9 cellular contexts compared by ENCODE assay signal in genomic region chr20:49846206-49846807, GRCh38. TPM values are rescaled to one million over a fixed set of nuclear protein-coding genes. Genes with fewer than 3 reads are reported as not detected.
DNase-seq lines count a peak whose midpoint lies in the region; ATAC-seq and TF ChIP-seq lines count a peak whose summit lies in the region.
"Had no signal": no experiment of that assay in that cellular context is flagged by ENCODE, and none has a peak within 500 bp of the region (broad histone marks: within the 10 kb centered on the region; RNA-seq: fewer than 3 reads in every experiment).

No MANE protein-coding gene starts in this region.

- ATAC-seq in PC-3 (peak; percentile 93), heart right ventricle (peak in 6 of 8 donors; percentile 63 to 73 (median 67)), sciatic nerve (peak; percentile 78), GM21528 (IDR thresholded peaks at IDR 0.05; ENCODE audit: low FRiP score, unreplicated experiment) (no peak), HG03039 (IDR thresholded peaks at IDR 0.05; ENCODE audit: unreplicated experiment) (no peak)

- no peak overlapping the region for H3K4me2 ChIP-seq in PC-3 (ENCODE audit: low read length)

- H3K4me1 Mint-ChIP-seq in activated naive CD4-positive, alpha-beta T cell treated with anti-CD3 and anti-CD28 coated beads for 36 hours (ENCODE audit: low read depth), result peaks cover 3% of the 10 kb centered on the region

- DNase-seq in DMS114 treated with DMSO at 0.1 percent for 48 hours (lab: John Stamatoyannopoulos, UW; ENCODE audit: unreplicated experiment), result peak; percentile 75
- peak; percentile 69 for DNase-seq in HuH-7 (ENCODE audit: low spot score)
- peak; percentile 85 for DNase-seq in PC-3
- peak; percentile 72 for DNase-seq in activated naive CD4-positive, alpha-beta T cell treated with anti-CD3 and anti-CD28 coated beads for 36 hours
- peak in 1 of 2 donors; percentile 51 for DNase-seq in heart right ventricle
- no peak for DNase-seq in sciatic nerve (ENCODE audit: low spot score)

- TF ChIP-seq CTCF in PC-3 (conservative IDR thresholded peaks at IDR 0.05; ENCODE audit: low read depth, low read length) (peak; percentile 85), heart right ventricle (IDR thresholded peaks at IDR 0.05) (peak; percentile 32 to 75 (median 65))

- H3K79me2 ChIP-seq in PC-3 (ENCODE audit: low read length), result no peaks in the 10 kb centered on the region

- no peaks in the 10 kb centered on the region for H4K20me1 ChIP-seq in PC-3 (ENCODE audit: low read length)

- no peaks in the 10 kb centered on the region for H3K9me2 ChIP-seq in PC-3 (replicated peaks; ENCODE audit: low read length)

- H3K27ac Mint-ChIP-seq in activated naive CD4-positive, alpha-beta T cell treated with anti-CD3 and anti-CD28 coated beads for 36 hours, result no peak overlapping the region
- H3K27ac Mint-ChIP-seq: activated naive CD4-positive, alpha-beta T cell treated with anti-CD3 and anti-CD28 coated beads, Interleukin-2, amount 50 U/mL, for 24 hours had no signal

- H3K36me3 ChIP-seq in PC-3 (ENCODE audit: low read depth, low read length), result no peaks in the 10 kb centered on the region
- H3K36me3 ChIP-seq in heart right ventricle, result peaks cover 0 to 67% (median 17%) of the 10 kb centered on the region in 9 donors

- POLR2A ChIA-PET in PC-3 (lab: Charles Lee; ENCODE audit: unreplicated experiment), result interaction anchor here (0.7 kb wide), 1 partner anchor 70 kb away, joined by 3 read pairs; no protein-coding TSS in a partner anchor

- H3K9me3 ChIP-seq in PC-3 (ENCODE audit: low read length) (no peaks in the 10 kb centered on the region), heart right ventricle (peaks cover 0 to 8% (median 0%) of the 10 kb centered on the region in 11 donors)

- CTCF ChIA-PET in PC-3 (lab: Charles Lee), result interaction anchor here (0.5 to 2.9 kb wide), 9 partner anchors 14 to 338 kb away, joined by 3 to 16 read pairs (median 4); no protein-coding TSS in a partner anchor
- CTCF ChIA-PET in activated naive CD4-positive, alpha-beta T cell treated with anti-CD3 and anti-CD28 coated beads for 36 hours (lab: Charles Lee), result interaction anchor here (0.6 to 8.5 kb wide), 29 partner anchors 8 to 307 kb away, joined by 3 to 126 read pairs (median 3); no protein-coding TSS in a partner anchor

- H3K9me3 Mint-ChIP-seq in activated naive CD4-positive, alpha-beta T cell treated with anti-CD3 and anti-CD28 coated beads for 36 hours, result no peaks in the 10 kb centered on the region
- H3K9me3 Mint-ChIP-seq: activated naive CD4-positive, alpha-beta T cell treated with anti-CD3 and anti-CD28 coated beads, Interleukin-2, amount 50 U/mL, for 24 hours had no signal

- intact Hi-C loops in PC-3 (cut with micrococcal nuclease) (loop anchor here (1.0 to 5.0 kb wide), 3 partner anchors 124 to 304 kb away; no protein-coding TSS in a partner anchor), heart right ventricle (cut with DNase I) (loop anchor here in 9 of 10 donors (1.0 to 10.0 kb wide), 5 partner anchors 234 to 304 kb away; no protein-coding TSS in a partner anchor), sciatic nerve (cut with DNase I) (loop anchor here (5.0 kb wide), 1 partner anchor 234 kb away; no protein-coding TSS in a partner anchor)
- intact Hi-C loops in activated naive CD4-positive, alpha-beta T cell treated with anti-CD3 and anti-CD28 coated beads for 36 hours (cut with micrococcal nuclease), result loop anchor here (1.0 to 2.0 kb wide), 3 partner anchors 134 to 306 kb away; no protein-coding TSS in a partner anchor

- H3K9ac ChIP-seq in PC-3 (ENCODE audit: low read length), result no peak overlapping the region

- no peaks in the 10 kb centered on the region for H3K27me3 Mint-ChIP-seq in activated naive CD4-positive, alpha-beta T cell treated with anti-CD3 and anti-CD28 coated beads for 36 hours (ENCODE audit: low read depth)
- H3K27me3 Mint-ChIP-seq: activated naive CD4-positive, alpha-beta T cell treated with anti-CD3 and anti-CD28 coated beads, Interleukin-2, amount 50 U/mL, for 24 hours had no signal

- no peaks in the 10 kb centered on the region for H3K27me3 ChIP-seq in PC-3 (ENCODE audit: low read length)
- no peaks in the 10 kb centered on the region for H3K27me3 ChIP-seq in heart right ventricle

- no peak overlapping the region for H2AFZ ChIP-seq in PC-3 (ENCODE audit: low read length)

- H3K27ac ChIP-seq in PC-3 (ENCODE audit: low read length) (no peak overlapping the region), heart right ventricle (no peak overlapping the region)

- H3K4me3 Mint-ChIP-seq in activated naive CD4-positive, alpha-beta T cell treated with anti-CD3 and anti-CD28 coated beads for 36 hours, result no peak overlapping the region
- H3K4me3 Mint-ChIP-seq: activated naive CD4-positive, alpha-beta T cell treated with anti-CD3 and anti-CD28 coated beads, Interleukin-2, amount 50 U/mL, for 24 hours had no signal

- BruUV-seq in PC-3 (replicated peaks; lab: Mats Ljungman, UMichigan), result no TSS peak

- peaks cover 16% of the 10 kb centered on the region for H3K36me3 Mint-ChIP-seq in activated naive CD4-positive, alpha-beta T cell treated with anti-CD3 and anti-CD28 coated beads for 36 hours (ENCODE audit: low read depth)

- WGBS in heart right ventricle, 2 donors, result 77 to 80% methylated on average over 6 of the region's 6 CpGs

- H3K4me3 ChIP-seq in PC-3 (ENCODE audit: low read length) (no peak overlapping the region), heart right ventricle (no peak overlapping the region)

- no peaks in the 10 kb centered on the region for H3F3A ChIP-seq in PC-3 (ENCODE audit: low read length, unreplicated experiment)

- H3K4me1 ChIP-seq in PC-3 (ENCODE audit: insufficient read depth, low read length), result 0 out of 2 replicates have a peak, but pooled peaks cover 9% of the 10 kb centered on the region
- H3K4me1 ChIP-seq in heart right ventricle, result peaks cover 1 to 27% (median 19%) of the 10 kb centered on the region in 9 donors

RNA-seq across cellular contexts. Expression of gene SLC9A8, which starts 33.7 kb away (rescaled TPM):
- total RNA-seq in PC-3 (2014; rRNA removed) (11.7 and 13.1 TPM in 2 replicates), heart right ventricle (1 to 10 TPM; 5.5 to 8.7 (median 6.9) TPM), sciatic nerve (14.4 TPM)
- total RNA-seq in activated naive CD4-positive, alpha-beta T cell treated with anti-CD3 and anti-CD28 coated beads for 36 hours, result 10 to 100 TPM; 11.2 to 11.4 TPM
- polyA plus RNA-seq in heart right ventricle, result 1 to 10 TPM; 3.3 to 7.4 TPM

Comparison
In these comparisons a context has a peak if more than half of its experiments do, and no peak if none do; other contexts are left out.
1. ATAC-seq: peak in PC-3 (single experiment), heart right ventricle (6 of 8) and sciatic nerve (single experiment); none in GM21528 (single experiment) and HG03039 (single experiment).